In genomic region chr10:118243907-118244306, GRCh38 we compare ENCODE assay signal across 25 cellular contexts.
"Had no signal": no experiment of that assay in that cellular context is flagged by ENCODE, and none has a peak within 500 bp of the region (broad histone marks: within the 10 kb centered on the region; RNA-seq: fewer than 3 reads in every experiment).

No MANE protein-coding gene starts in this region.

- H2AFZ ChIP-seq: hepatocyte, parathyroid adenoma had no signal

- H3K36me3 ChIP-seq: esophagus muscularis mucosa, gastroesophageal sphincter, heart left ventricle, lower lobe of right lung, right atrium auricular region, sigmoid colon, tibial artery had no signal

- H3K9ac ChIP-seq: parathyroid adenoma had no signal

- H3K4me3 ChIP-seq: coronary artery, esophagus muscularis mucosa, gastroesophageal sphincter, heart left ventricle, hepatocyte, lower lobe of right lung, right atrium auricular region, sigmoid colon, testis, tibial artery had no signal

- DNase-seq: dermis blood vessel endothelial cell; effector memory CD4-positive, alpha-beta T cell; foreskin keratinocyte; heart left ventricle; kidney glomerular epithelial cell; left colon; left ventricle myocardium superior; lower lobe of right lung; naive thymus-derived CD8-positive, alpha-beta T cell; sigmoid colon; stimulated activated CD4-positive, alpha-beta T cell treated with anti-CD3 and anti-CD28 coated beads, Interleukin-2, amount 100 ng/mL, for 24 hours; stimulated activated CD4-positive, alpha-beta T cell treated with anti-CD3 and anti-CD28 coated beads, Interleukin-4, amount 100 ng/mL, for 4 hours; stimulated activated naive CD8-positive, alpha-beta T cell treated with anti-CD3 and anti-CD28 coated beads, Interleukin-15, Interleukin-2, amounts not matched to agents 100 U/mL and 50 U/mL, for 24 hours; substantia nigra; testis; tibial artery had no signal

- H3K27ac ChIP-seq: coronary artery, esophagus muscularis mucosa, foreskin keratinocyte, gastroesophageal sphincter, heart left ventricle, hepatocyte, lower lobe of right lung, parathyroid adenoma, right atrium auricular region, sigmoid colon, testis, tibial artery had no signal

- H3K27me3 ChIP-seq: testis had no signal

- H3K4me3 Mint-ChIP-seq: naive thymus-derived CD8-positive, alpha-beta T cell; stimulated activated memory B cell treated with anti-CD40 and anti-IgM and Interleukin-4, amounts not matched to agents 10 μg/mL and 1 μg/mL and 100 μg/mL, for 72 hours; type B pancreatic cell had no signal

- H3K4me1 ChIP-seq: lower lobe of right lung, parathyroid adenoma, right atrium auricular region, testis, tibial artery had no signal

- H3K27ac Mint-ChIP-seq: naive thymus-derived CD8-positive, alpha-beta T cell; progenitor cell of endocrine pancreas; stimulated activated memory B cell treated with anti-CD40 and anti-IgM and Interleukin-4, amounts not matched to agents 10 μg/mL and 1 μg/mL and 100 μg/mL, for 72 hours; type B pancreatic cell had no signal

- ATAC-seq: foreskin keratinocyte; gastroesophageal sphincter; heart left ventricle; left colon; left ventricle myocardium superior; lower lobe of right lung; naive thymus-derived CD8-positive, alpha-beta T cell; stimulated activated memory B cell treated with anti-CD40 and anti-IgM and Interleukin-4, amounts not matched to agents 10 μg/mL and 1 μg/mL and 100 μg/mL, for 72 hours; stimulated activated naive CD8-positive, alpha-beta T cell treated with anti-CD3 and anti-CD28 coated beads, Interleukin-15, Interleukin-2, amounts not matched to agents 100 U/mL and 50 U/mL, for 24 hours had no signal

- H3K4me1 Mint-ChIP-seq: stimulated activated memory B cell treated with anti-CD40 and anti-IgM and Interleukin-4, amounts not matched to agents 10 μg/mL and 1 μg/mL and 100 μg/mL, for 72 hours had no signal

- H3K4me2 ChIP-seq: hepatocyte had no signal

- H3K79me2 ChIP-seq: hepatocyte, parathyroid adenoma had no signal

- H3K9me3 Mint-ChIP-seq: naive thymus-derived CD8-positive, alpha-beta T cell; stimulated activated memory B cell treated with anti-CD40 and anti-IgM and Interleukin-4, amounts not matched to agents 10 μg/mL and 1 μg/mL and 100 μg/mL, for 72 hours; type B pancreatic cell had no signal

- H3K9me3 ChIP-seq: esophagus muscularis mucosa, gastroesophageal sphincter, heart left ventricle, lower lobe of right lung, right atrium auricular region, sigmoid colon, testis, tibial artery had no signal

- H3K36me3 Mint-ChIP-seq: naive thymus-derived CD8-positive, alpha-beta T cell; stimulated activated memory B cell treated with anti-CD40 and anti-IgM and Interleukin-4, amounts not matched to agents 10 μg/mL and 1 μg/mL and 100 μg/mL, for 72 hours had no signal
